In genomic region chr1:47651311-47652089, GRCh38 we compare ENCODE assay signal across 18 cellular contexts.
A peak's percentile ranks its signal among the peaks of the same experiment; 100 is the strongest.
DNase-seq lines count a peak whose midpoint lies in the region; ATAC-seq and TF ChIP-seq lines count a peak whose summit lies in the region.
"Had no signal": no experiment of that assay in that cellular context is flagged by ENCODE, and none has a peak within 500 bp of the region (broad histone marks: within the 10 kb centered on the region; RNA-seq: fewer than 3 reads in every experiment).

No MANE protein-coding gene starts in this region.

- H3K36me3 ChIP-seq in hepatocyte (replicated peaks; ENCODE audit: insufficient read depth, low read depth), result no peaks in the 10 kb centered on the region
- H3K36me3 ChIP-seq: HAP-1 had no signal

- no peak for TF ChIP-seq CTCF in hepatocyte (IDR thresholded peaks at IDR 0.05; ENCODE audit: poor library complexity)
- TF ChIP-seq CTCF in progenitor cell of endocrine pancreas (IDR thresholded peaks at IDR 0.05; ENCODE audit: unreplicated experiment), result no peak

- WGBS in hepatocyte (ENCODE audit: low lambda C conversion rate, missing lambda C conversion rate), result 74% methylated on average over 9 of the region's 9 CpGs
- 69% methylated on average over 9 of the region's 9 CpGs for WGBS in right cardiac atrium

- H3K27ac ChIP-seq in hepatocyte, result peak overlapping the region; percentile 73
- H3K27ac ChIP-seq in right cardiac atrium (ENCODE audit: low read length), result no peak overlapping the region
- H3K27ac ChIP-seq: skin epidermis had no signal

- H3K27ac Mint-ChIP-seq in progenitor cell of endocrine pancreas, result peak overlapping the region; percentile 1
- peak overlapping the region in 1 of 2 donors; percentile 5 for H3K27ac Mint-ChIP-seq in stimulated activated naive CD8-positive, alpha-beta T cell treated with anti-CD3 and anti-CD28 coated beads, Interleukin-15, amount 100 ng/mL, for 72 hours
- H3K27ac Mint-ChIP-seq: activated T-helper 1 cell treated with anti-CD3 and anti-CD28 coated beads, Interleukin-12 subunit alpha, Interleukin-12 subunit beta, Interleukin-2, Interleukin-4 antibody, amounts not matched to agents 30 ng/mL and 10 ng/mL and 1 ng/mL, durations not matched to agents 14 hours and 24 hours and 36 hours had no signal

- H3K27me3 ChIP-seq in hepatocyte (peaks cover 3% of the 10 kb centered on the region), right cardiac atrium (ENCODE audit: control insufficient read depth, insufficient read depth) (no peaks in the 10 kb centered on the region)

- DNase-seq in Caki2 (ENCODE audit: low read depth), result peak; percentile 88
- peak; percentile 76 for DNase-seq in NCI-H510A treated with DMSO at 0.1 percent for 48 hours (lab: John Stamatoyannopoulos, UW)
- DNase-seq in hepatocyte (ENCODE audit: low spot score), result peak; percentile 41
- no peak for DNase-seq in progenitor cell of endocrine pancreas (ENCODE audit: low spot score, unreplicated experiment)
- no peak for DNase-seq in stimulated activated naive CD8-positive, alpha-beta T cell treated with anti-CD3 and anti-CD28 coated beads, Interleukin-15, amount 100 ng/mL, for 72 hours
- no peak for DNase-seq in GDM1 (lab: John Stamatoyannopoulos, UW)
- no peak for DNase-seq in right cardiac atrium
- DNase-seq: DND-41; NCI-H1105 treated with DMSO at 0.1 percent for 48 hours; NCI-H526 treated with DMSO at 0.1 percent for 48 hours; stimulated activated naive CD4-positive, alpha-beta T cell treated with Interleukin-2 at 50 U/mL for 16 hours; T1000 had no signal

- H3K27me3 Mint-ChIP-seq in progenitor cell of endocrine pancreas, result peaks cover 40% of the 10 kb centered on the region
- peaks cover 28% of the 10 kb centered on the region for H3K27me3 Mint-ChIP-seq in stimulated activated naive CD8-positive, alpha-beta T cell treated with anti-CD3 and anti-CD28 coated beads, Interleukin-15, amount 100 ng/mL, for 72 hours

- H3K4me3 Mint-ChIP-seq in progenitor cell of endocrine pancreas (ENCODE audit: low read depth), result no peak overlapping the region
- H3K4me3 Mint-ChIP-seq in stimulated activated naive CD8-positive, alpha-beta T cell treated with anti-CD3 and anti-CD28 coated beads, Interleukin-15, amount 100 ng/mL, for 72 hours, result no peak overlapping the region
- H3K4me3 Mint-ChIP-seq: activated T-helper 1 cell treated with anti-CD3 and anti-CD28 coated beads, Interleukin-12 subunit alpha, Interleukin-12 subunit beta, Interleukin-2, Interleukin-4 antibody, amounts not matched to agents 30 ng/mL and 10 ng/mL and 1 ng/mL, durations not matched to agents 14 hours and 24 hours and 36 hours had no signal

- peaks cover 18% of the 10 kb centered on the region for H3K4me1 Mint-ChIP-seq in progenitor cell of endocrine pancreas (ENCODE audit: low read depth)
- no peaks in the 10 kb centered on the region for H3K4me1 Mint-ChIP-seq in stimulated activated naive CD8-positive, alpha-beta T cell treated with anti-CD3 and anti-CD28 coated beads, Interleukin-15, amount 100 ng/mL, for 72 hours

- H3K9me3 ChIP-seq in hepatocyte (ENCODE audit: low read depth), result no peaks in the 10 kb centered on the region
- no peaks in the 10 kb centered on the region for H3K9me3 ChIP-seq in right cardiac atrium (ENCODE audit: control insufficient read depth, low read length)
- H3K9me3 ChIP-seq: HAP-1 had no signal

- H3K79me2 ChIP-seq in hepatocyte, result no peaks in the 10 kb centered on the region

- H3K36me3 Mint-ChIP-seq in progenitor cell of endocrine pancreas (ENCODE audit: insufficient read depth), result no peaks in the 10 kb centered on the region

- H3K4me3 ChIP-seq in hepatocyte (no peak overlapping the region), right cardiac atrium (ENCODE audit: low read length) (no peak overlapping the region)
- H3K4me3 ChIP-seq: HAP-1, K562, lung, skin epidermis had no signal

- no peaks in the 10 kb centered on the region for H3K9me3 Mint-ChIP-seq in progenitor cell of endocrine pancreas (ENCODE audit: low read depth)
- no peaks in the 10 kb centered on the region for H3K9me3 Mint-ChIP-seq in stimulated activated naive CD8-positive, alpha-beta T cell treated with anti-CD3 and anti-CD28 coated beads, Interleukin-15, amount 100 ng/mL, for 72 hours
- H3K9me3 Mint-ChIP-seq: activated T-helper 1 cell treated with anti-CD3 and anti-CD28 coated beads, Interleukin-12 subunit alpha, Interleukin-12 subunit beta, Interleukin-2, Interleukin-4 antibody, amounts not matched to agents 30 ng/mL and 10 ng/mL and 1 ng/mL, durations not matched to agents 14 hours and 24 hours and 36 hours had no signal

- no peak overlapping the region for H3K4me2 ChIP-seq in hepatocyte

- in situ Hi-C loops in Caki2 (cut with HindIII; ENCODE audit: low pct_unique_long_range_greater_than_20kb, low sequenced_read_pairs), result no loop called here

- ATAC-seq in HG02610 (IDR thresholded peaks at IDR 0.05; ENCODE audit: unreplicated experiment) (no peak), right cardiac atrium (no peak)
- no peak for ATAC-seq in stimulated activated naive CD8-positive, alpha-beta T cell treated with anti-CD3 and anti-CD28 coated beads, Interleukin-15, amount 100 ng/mL, for 72 hours
- ATAC-seq: K562 had no signal

- H3K9me2 ChIP-seq in hepatocyte (replicated peaks; ENCODE audit: insufficient read depth), result no peaks in the 10 kb centered on the region

- H4K20me1 ChIP-seq in hepatocyte (ENCODE audit: insufficient read depth, poor library complexity, severe bottlenecking), result no peaks in the 10 kb centered on the region

- H3K4me1 ChIP-seq in hepatocyte (ENCODE audit: insufficient read depth) (peaks cover 22% of the 10 kb centered on the region), right cardiac atrium (ENCODE audit: control insufficient read depth, insufficient read depth, low read length) (peaks cover 3% of the 10 kb centered on the region)
- H3K4me1 ChIP-seq: HAP-1 had no signal

- intact Hi-C loops in right cardiac atrium (cut with DNase I), result no loop called here

- no peak overlapping the region for H2AFZ ChIP-seq in hepatocyte

Comparison
In these comparisons a context has a peak if more than half of its experiments do, and no peak if none do; other contexts are left out.
1. DNase-seq: peak in Caki2 (single experiment), NCI-H510A treated with DMSO at 0.1 percent for 48 hours (single experiment) and hepatocyte (single experiment); none in progenitor cell of endocrine pancreas (single experiment), stimulated activated naive CD8-positive, alpha-beta T cell treated with anti-CD3 and anti-CD28 coated beads, Interleukin-15, amount 100 ng/mL, for 72 hours (0 of 2), GDM1 (single experiment) and right cardiac atrium (0 of 3).